ENCODE assay signal across 11 cellular contexts in genomic region chr14:102234331-102235264, GRCh38.
DNase-seq lines count a peak whose midpoint lies in the region; TF ChIP-seq lines count a peak whose summit lies in the region.
"Had no signal": no experiment of that assay in that cellular context is flagged by ENCODE, and none has a peak within 500 bp of the region (broad histone marks: within the 10 kb centered on the region; RNA-seq: fewer than 3 reads in every experiment).

No MANE protein-coding gene starts in this region.

- POLR2A ChIA-PET in AG04450 (lab: Yijun Ruan, JAX) = no interaction called here

- DNase-seq in AG04450 (ENCODE audit: low read depth, low spot score) (no peak), NCI-H82 (lab: John Stamatoyannopoulos, UW) (peak; percentile 86), cardiac fibroblast (ENCODE audit: low read depth in 2 of 2) (peak; percentile 44 to 47), HPDE6-E6E7 (ENCODE audit: extremely low spot score) (no peak)
- DNase-seq in activated naive CD4-positive, alpha-beta T cell (lab: John Stamatoyannopoulos, UW) = no peak
- no peak for DNase-seq in effector memory CD4-positive, alpha-beta T cell
- no peak for DNase-seq in NK-92 treated with Interleukin-12 subunit alpha and Interleukin-12 subunit beta, amount 100 ng/mL, for 24 hours (lab: John Stamatoyannopoulos, UW)

- H3K4me1 ChIP-seq in mucosa of stomach (ENCODE audit: control insufficient read depth, insufficient read depth, low read length) = peaks cover 12% of the 10 kb centered on the region
- H3K4me1 ChIP-seq in effector memory CD4-positive, alpha-beta T cell (ENCODE audit: control insufficient read depth, insufficient read depth, low read length, poor library complexity, severe bottlenecking) = no peaks in the 10 kb centered on the region

- no peaks in the 10 kb centered on the region for H3K27me3 ChIP-seq in AG04450 (ENCODE audit: control insufficient read depth, insufficient read depth, low read length)
- H3K27me3 ChIP-seq in mucosa of stomach (ENCODE audit: control insufficient read depth, insufficient read depth, low read length) = no peaks in the 10 kb centered on the region
- H3K27me3 ChIP-seq in effector memory CD4-positive, alpha-beta T cell (replicated peaks; ENCODE audit: control insufficient read depth, insufficient read depth, low read length, poor library complexity, severe bottlenecking) = no peaks in the 10 kb centered on the region
- H3K27me3 ChIP-seq: sigmoid colon had no signal

- CTCF ChIA-PET in AG04450 (lab: Charles Lee) = no interaction called here

- H3K9ac ChIP-seq in mucosa of stomach (ENCODE audit: low read length) = peak overlapping the region; percentile 70

- TF ChIP-seq CTCF in AG04450 (IDR thresholded peaks at IDR 0.05; ENCODE audit: low read depth, low read length) = no peak
- TF ChIP-seq CTCF in cardiac fibroblast (IDR thresholded peaks at IDR 0.05; ENCODE audit: low read depth, low read length) = no peak

- H3K4me3 ChIP-seq in AG04450 (ENCODE audit: low read depth, low read length) (0 out of 2 replicates have a peak overlapping the region, but pooled peaks have one; percentile 17), cardiac fibroblast (replicated peaks in 1 of 2; ENCODE audit: low read depth in 2 of 2, low read length in 2 of 2) (peak overlapping the region; percentile 27 to 56), mucosa of stomach (ENCODE audit: low read length) (peak overlapping the region; percentile 45)
- no peak overlapping the region for H3K4me3 ChIP-seq in effector memory CD4-positive, alpha-beta T cell (ENCODE audit: insufficient read depth, low read depth, low read length, poor library complexity, severe bottlenecking)
- H3K4me3 ChIP-seq: PC-9 had no signal

- H3K9me3 ChIP-seq in AG04450 (ENCODE audit: control insufficient read depth, insufficient read depth, low read length) (no peaks in the 10 kb centered on the region; the same call in 1 of the 2 replicates), mucosa of stomach (ENCODE audit: control insufficient read depth, low read length) (no peaks in the 10 kb centered on the region)
- no peaks in the 10 kb centered on the region for H3K9me3 ChIP-seq in effector memory CD4-positive, alpha-beta T cell (ENCODE audit: control insufficient read depth, low read length)
- H3K9me3 ChIP-seq: sigmoid colon had no signal

- no peak overlapping the region for H3K27ac ChIP-seq in AG04450 (ENCODE audit: low read depth, low read length)
- no peak overlapping the region for H3K27ac ChIP-seq in effector memory CD4-positive, alpha-beta T cell (ENCODE audit: insufficient read depth, low read length, poor library complexity, severe bottlenecking)
- H3K27ac ChIP-seq: VCaP had no signal

- H3K36me3 ChIP-seq in mucosa of stomach (ENCODE audit: control insufficient read depth, insufficient read depth, low read length) = peaks cover 5% of the 10 kb centered on the region
- H3K36me3 ChIP-seq in effector memory CD4-positive, alpha-beta T cell (ENCODE audit: control insufficient read depth, insufficient read depth, low read length) = no peaks in the 10 kb centered on the region

Comparison
In these comparisons a context has a peak if more than half of its experiments do, and no peak if none do; other contexts are left out.
1. DNase-seq: peak in NCI-H82 (single experiment) and cardiac fibroblast (2 of 2); none in AG04450 (single experiment), HPDE6-E6E7 (single experiment), activated naive CD4-positive, alpha-beta T cell (0 of 4), effector memory CD4-positive, alpha-beta T cell (0 of 3) and NK-92 treated with Interleukin-12 subunit alpha and Interleukin-12 subunit beta, amount 100 ng/mL, for 24 hours (single experiment).